Comparison of ENCODE assay signal across 5 cellular contexts in genomic region chr1:8593292-8593691, GRCh38.
DNase-seq lines count a peak whose midpoint lies in the region; ATAC-seq, FAIRE-seq and TF ChIP-seq lines count a peak whose summit lies in the region.
"Not testable (repeated sequence)": the region's sequence is repeated elsewhere in the genome, so short reads cannot be mapped to it uniquely, and the experiment has no call there.

No MANE protein-coding gene starts in this region.

- 95% methylated on average over 3 of the region's 3 CpGs for WGBS in GM12878 (ENCODE audit: insufficient coverage, insufficient replicate concordance, low lambda C conversion rate, missing lambda C conversion rate)

- H3K9ac ChIP-seq in GM12878 (ENCODE audit: control insufficient read depth, insufficient read depth, low read length) = not testable (repeated sequence)

- H3K4me3 Mint-ChIP-seq in GM23338, nephron progenitor cell: not testable (repeated sequence)

- RAD21 ChIA-PET in GM12878 (lab: Charles Lee; ENCODE audit: unreplicated experiment) = not testable (repeated sequence)

- not testable (repeated sequence) for H3K9me3 ChIP-seq in GM12878 (replicated peaks; ENCODE audit: control insufficient read depth, insufficient read depth, low read length); cardiac muscle cell (ENCODE audit: low read depth)

- H3K4me1 ChIP-seq in GM23338 (ENCODE audit: insufficient read depth) (peaks cover 39% of the 10 kb centered on the region), GM12878 (ENCODE audit: control insufficient read depth, insufficient read depth, low read length) (peaks cover 14% of the 10 kb centered on the region; the same call in 1 of the 2 replicates), cardiac muscle cell (ENCODE audit: low read depth) (peaks cover 62% of the 10 kb centered on the region)

- TF ChIP-seq CTCF in GM23338 (conservative IDR thresholded peaks at IDR 0.05; ENCODE audit: low read depth in 2 of 2); VCaP (conservative IDR thresholded peaks at IDR 0.05); GM12878 (IDR thresholded peaks at IDR 0.05 in 2 of 3, conservative IDR thresholded peaks at IDR 0.05 in 1 of 3; ENCODE audit: control insufficient read depth in 2 of 3, extremely low read depth in 1 of 3, insufficient read depth in 1 of 3, low read depth in 3 of 3, low read length in 3 of 3); cardiac muscle cell (IDR thresholded peaks at IDR 0.05; ENCODE audit: low read depth, low read length); nephron progenitor cell (IDR thresholded peaks at IDR 0.05): not testable (repeated sequence)

- SMC1A ChIA-PET in GM12878 (lab: Charles Lee; ENCODE audit: uncharacterized antibody, unreplicated experiment) = not testable (repeated sequence)

- peaks cover 100% of the 10 kb centered on the region for H3K79me2 ChIP-seq in GM23338 (replicated peaks; ENCODE audit: insufficient read depth)
- not testable (repeated sequence) for H3K79me2 ChIP-seq in GM12878 (ENCODE audit: control insufficient read depth, insufficient read depth, low read length)

- H3K36me3 ChIP-seq in GM23338 (ENCODE audit: insufficient read depth); GM12878 (ENCODE audit: control insufficient read depth in 2 of 2, insufficient read depth in 2 of 2, low read length in 1 of 2); cardiac muscle cell: not testable (repeated sequence)

- H4K20me1 ChIP-seq in GM23338 (replicated peaks; ENCODE audit: insufficient read depth) = peaks cover 38% of the 10 kb centered on the region
- not testable (repeated sequence) for H4K20me1 ChIP-seq in GM12878 (ENCODE audit: control insufficient read depth, insufficient read depth)

- POLR2A ChIA-PET in GM12878 (lab: Charles Lee) = not testable (repeated sequence)

- not testable (repeated sequence) for H3F3A ChIP-seq in GM23338 (replicated peaks; ENCODE audit: low read depth)

- TF ChIP-seq EP300 in GM12878 (IDR thresholded peaks at IDR 0.05; ENCODE audit: borderline replicate concordance in 1 of 2, control insufficient read depth in 1 of 2, low read depth in 2 of 2, low read length in 2 of 2) = not testable (repeated sequence)

- not testable (repeated sequence) for FAIRE-seq in GM12878 (lab: Jason Lieb, UNC)

- not testable (repeated sequence) for H3K9me3 Mint-ChIP-seq in GM23338
- H3K9me3 Mint-ChIP-seq in nephron progenitor cell = peaks cover 10% of the 10 kb centered on the region

- H3K4me1 Mint-ChIP-seq in GM23338 (peaks cover 50% of the 10 kb centered on the region), nephron progenitor cell (peaks cover 71% of the 10 kb centered on the region)

- not testable (repeated sequence) for H3K27me3 ChIP-seq in GM23338 (ENCODE audit: insufficient read depth); GM12878 (replicated peaks in 1 of 2; ENCODE audit: control insufficient read depth in 2 of 2, insufficient read depth in 2 of 2, low read length in 1 of 2); cardiac muscle cell

- not testable (repeated sequence) for H2AFZ ChIP-seq in GM23338; GM12878 (ENCODE audit: control insufficient read depth, low read depth, low read length)

- intact Hi-C loops in GM12878 (cut with micrococcal nuclease; ENCODE audit: unreplicated experiment) = not testable (repeated sequence)

- 0 out of 2 replicates have a peak overlapping the region, but pooled peaks have one; percentile 16 for H3K4me2 ChIP-seq in GM23338
- H3K4me2 ChIP-seq in GM12878 (ENCODE audit: control insufficient read depth, insufficient read depth) = not testable (repeated sequence)

- H3K36me3 Mint-ChIP-seq in GM23338 (ENCODE audit: low read depth) (peaks cover 14% of the 10 kb centered on the region), nephron progenitor cell (ENCODE audit: low read depth) (peaks cover 44% of the 10 kb centered on the region)

- CTCF ChIA-PET in GM12878 (lab: Yijun Ruan, JAX) = interaction anchor here (1.4 kb wide), 1 partner anchor 255 kb away, joined by 4 read pairs; no protein-coding TSS in a partner anchor

- not testable (repeated sequence) for H3K27ac Mint-ChIP-seq in GM23338
- H3K27ac Mint-ChIP-seq in nephron progenitor cell = peak overlapping the region; percentile 19

- DNase-seq in GM23338 (ENCODE audit: low spot score); GM12878 (ENCODE audit: low read depth, low spot score); cardiac muscle cell (ENCODE audit: low read depth in 1 of 2, low spot score in 1 of 2); nephron progenitor cell: not testable (repeated sequence)

- in situ Hi-C loops in GM12878 (cut with MboI) = not testable (repeated sequence)

- TF ChIP-seq RAD21 in GM12878 (IDR thresholded peaks at IDR 0.05; ENCODE audit: insufficient read depth, low read depth, low read length) = not testable (repeated sequence)

- H3K27ac ChIP-seq in GM23338 (ENCODE audit: low read depth); GM12878 (ENCODE audit: control insufficient read depth, insufficient read depth): not testable (repeated sequence)
- H3K27ac ChIP-seq in VCaP = 0 out of 2 replicates have a peak overlapping the region, but pooled peaks have one; percentile 3
- H3K27ac ChIP-seq in cardiac muscle cell = peak overlapping the region; percentile 90

- not testable (repeated sequence) for H3K4me3 ChIP-seq in GM23338, GM12878, cardiac muscle cell

- TSS peak; percentile 16 for BruUV-seq in GM12878 (replicated peaks; lab: Mats Ljungman, UMichigan)

- H3K27me3 Mint-ChIP-seq in GM23338 (ENCODE audit: insufficient read depth, low read depth, poor library complexity); nephron progenitor cell (ENCODE audit: low read depth, poor library complexity): not testable (repeated sequence)

- ATAC-seq in GM23338, GM12878: not testable (repeated sequence)

- not testable (repeated sequence) for H3K9me2 ChIP-seq in GM23338 (ENCODE audit: insufficient read depth)

- not testable (repeated sequence) for TF ChIP-seq POLR2A in GM12878 (IDR thresholded peaks at IDR 0.05; ENCODE audit: low read depth, low read length)
